In genomic region chr18:23810396-23810795, GRCh38 we compare ENCODE assay signal across 12 cellular contexts.
A peak's percentile ranks its signal among the peaks of the same experiment; 100 is the strongest.
DNase-seq lines count a peak whose midpoint lies in the region; ATAC-seq and TF ChIP-seq lines count a peak whose summit lies in the region.
"Had no signal": no experiment of that assay in that cellular context is flagged by ENCODE, and none has a peak within 500 bp of the region (broad histone marks: within the 10 kb centered on the region; RNA-seq: fewer than 3 reads in every experiment).

No MANE protein-coding gene starts in this region.

- peak; percentile 11 for DNase-seq in stimulated activated CD4-positive, alpha-beta T cell treated with anti-CD3 and anti-CD28 coated beads, Interleukin-4, amount 100 ng/mL, for 1 hour
- no peak for DNase-seq in stimulated activated CD4-positive, alpha-beta T cell treated with anti-CD3 and anti-CD28 coated beads, Interleukin-2, amount 100 ng/mL, for 48 hours
- DNase-seq in activated naive CD4-positive, alpha-beta T cell treated with anti-CD3 and anti-CD28 coated beads, Interleukin-2, amount 50 U/mL, for 16 hours: peak; percentile 18
- no peak for DNase-seq in colonic mucosa
- DNase-seq in left colon: no peak
- DNase-seq in GM03348 (ENCODE audit: low spot score): no peak
- no peak for DNase-seq in upper lobe of left lung
- DNase-seq: islet precursor cell, NCI-H2081 treated with DMSO at 0.1 percent for 48 hours, upper lobe of right lung had no signal

- WGBS in upper lobe of left lung, 2 donors: 70 to 81% methylated on average over 3 of the region's 3 CpGs

- TF ChIP-seq POLR2A in upper lobe of left lung (IDR thresholded peaks at IDR 0.05): no peak

- ATAC-seq in HG03460 (IDR thresholded peaks at IDR 0.05; ENCODE audit: unreplicated experiment) (peak; percentile 52), left colon (no peak), upper lobe of left lung (ENCODE audit: low FRiP score in 2 of 2) (no peak)
- ATAC-seq: upper lobe of right lung had no signal

- H3K9ac ChIP-seq in colonic mucosa (ENCODE audit: low read depth in 2 of 2, low read length in 2 of 2): no peak overlapping the region

- no peak for TF ChIP-seq CTCF in colonic mucosa (IDR thresholded peaks at IDR 0.05)
- no peak for TF ChIP-seq CTCF in upper lobe of left lung (IDR thresholded peaks at IDR 0.05)

- H3K27me3 ChIP-seq in colonic mucosa (no peaks in the 10 kb centered on the region), upper lobe of left lung (no peaks in the 10 kb centered on the region)
- H3K27me3 ChIP-seq: right atrium auricular region, upper lobe of right lung had no signal

- H3K9me3 ChIP-seq in colonic mucosa (no peaks in the 10 kb centered on the region), upper lobe of left lung (no peaks in the 10 kb centered on the region)
- H3K9me3 ChIP-seq: right atrium auricular region, upper lobe of right lung had no signal

- no peak overlapping the region for H3K27ac ChIP-seq in colonic mucosa
- no peak overlapping the region for H3K27ac ChIP-seq in upper lobe of left lung
- H3K27ac ChIP-seq: right atrium auricular region, upper lobe of right lung had no signal

- no peak for TF ChIP-seq EP300 in upper lobe of left lung (IDR thresholded peaks at IDR 0.05)

- no peaks in the 10 kb centered on the region for H3K4me1 ChIP-seq in colonic mucosa
- H3K4me1 ChIP-seq in upper lobe of left lung: no peaks in the 10 kb centered on the region
- H3K4me1 ChIP-seq: right atrium auricular region, upper lobe of right lung had no signal

- H3K4me3 ChIP-seq in colonic mucosa: no peak overlapping the region
- no peak overlapping the region for H3K4me3 ChIP-seq in upper lobe of left lung
- H3K4me3 ChIP-seq: right atrium auricular region, upper lobe of right lung had no signal

- H3K36me3 ChIP-seq in colonic mucosa: no peaks in the 10 kb centered on the region
- no peaks in the 10 kb centered on the region for H3K36me3 ChIP-seq in upper lobe of left lung
- H3K36me3 ChIP-seq: right atrium auricular region, upper lobe of right lung had no signal

- intact Hi-C loops in colonic mucosa (cut with DNase I): loop anchor here (10.0 kb wide), 2 partner anchors 106 to 296 kb away; no protein-coding TSS in a partner anchor
- intact Hi-C loops in left colon (cut with DNase I, micrococcal nuclease): loop anchor here in 1 of 2 donors (5.0 to 10.0 kb wide), 2 partner anchors 188 to 304 kb away; no protein-coding TSS in a partner anchor

Comparison
In these comparisons a context has a peak if more than half of its experiments do, and no peak if none do; other contexts are left out.
1. DNase-seq: peak in stimulated activated CD4-positive, alpha-beta T cell treated with anti-CD3 and anti-CD28 coated beads, Interleukin-4, amount 100 ng/mL, for 1 hour (single experiment) and activated naive CD4-positive, alpha-beta T cell treated with anti-CD3 and anti-CD28 coated beads, Interleukin-2, amount 50 U/mL, for 16 hours (single experiment); none in stimulated activated CD4-positive, alpha-beta T cell treated with anti-CD3 and anti-CD28 coated beads, Interleukin-2, amount 100 ng/mL, for 48 hours (0 of 2), colonic mucosa (single experiment), left colon (0 of 2), GM03348 (single experiment) and upper lobe of left lung (0 of 2).